ENCODE assay signal across 8 cellular contexts in genomic region chr2:106885981-106886915, GRCh38. TPM values are rescaled to one million over a fixed set of nuclear protein-coding genes. Genes with fewer than 3 reads are reported as not detected.
DNase-seq lines count a peak whose midpoint lies in the region; ATAC-seq and TF ChIP-seq lines count a peak whose summit lies in the region.

Gene ST6GAL2, minus strand, starts transcription at chr2:106886167. Its CDS starts 42,190 bp downstream, at chr2:106843977.

- peaks cover 0 to 43% (median 0%) of the 10 kb centered on the region in 4 donors for H3K27me3 ChIP-seq in esophagus squamous epithelium

- DNase-seq in Ammon's horn (ENCODE audit: low spot score) (peak; percentile 58), NCI-H1930 (lab: John Stamatoyannopoulos, UW) (peak; percentile 7 to 25), esophagus squamous epithelium (lab: John Stamatoyannopoulos, UW) (no peak), nephron progenitor cell (peak; percentile 68), A172 (ENCODE audit: low spot score) (no peak), HuH-7.5 (ENCODE audit: low spot score) (no peak)

- peak within 1 kb of the TSS; percentile 42 to 74 (median 58) for H3K4me3 ChIP-seq in esophagus squamous epithelium

- peaks cover 5% of the 10 kb centered on the region for H3K27me3 Mint-ChIP-seq in nephron progenitor cell (ENCODE audit: low read depth, poor library complexity)

- H3K36me3 Mint-ChIP-seq in nephron progenitor cell (ENCODE audit: low read depth): no peaks in the 10 kb centered on the region

- 7 to 13% methylated on average over 12 to 13 of the region's 118 CpGs for WGBS in esophagus squamous epithelium, 2 donors

- no peaks in the 10 kb centered on the region for H3K9me3 Mint-ChIP-seq in nephron progenitor cell

- ATAC-seq in GM21737 (IDR thresholded peaks at IDR 0.05; ENCODE audit: unreplicated experiment): no peak
- no peak for ATAC-seq in HG03095 (IDR thresholded peaks at IDR 0.05; ENCODE audit: unreplicated experiment)

- peak within 1 kb of the TSS in 3 of 4 donors; percentile 44 to 71 (median 49) for H3K27ac ChIP-seq in esophagus squamous epithelium

- peak within 1 kb of the TSS; percentile 77 for H3K27ac Mint-ChIP-seq in nephron progenitor cell

- H3K4me3 Mint-ChIP-seq in nephron progenitor cell: peak within 1 kb of the TSS; percentile 100

- no peak for TF ChIP-seq POLR2A in esophagus squamous epithelium (IDR thresholded peaks at IDR 0.05)

- intact Hi-C loops in esophagus squamous epithelium (cut with DNase I): no loop called here

- TF ChIP-seq CTCF in esophagus squamous epithelium (IDR thresholded peaks at IDR 0.05) (no peak), nephron progenitor cell (IDR thresholded peaks at IDR 0.05) (no peak)

- no peaks in the 10 kb centered on the region for H3K36me3 ChIP-seq in esophagus squamous epithelium

- H3K4me1 Mint-ChIP-seq in nephron progenitor cell: peaks cover 57% of the 10 kb centered on the region

- H3K9me3 ChIP-seq in esophagus squamous epithelium: no peaks in the 10 kb centered on the region

- H3K4me1 ChIP-seq in esophagus squamous epithelium: peaks cover 9 to 31% (median 14%) of the 10 kb centered on the region in 3 donors

RNA-seq across cellular contexts. Expression of gene ST6GAL2, which starts in this region (rescaled TPM):
- total RNA-seq in esophagus squamous epithelium: 1 to 10 TPM in 3 of 4 donors, under 1 TPM in 1; 0.79 to 7.5 (median 4.4) TPM
- not detected in 2 replicates for total RNA-seq in A172 (2014; rRNA removed; shearing (Covaris generic))

Comparison
In these comparisons a context has a peak if more than half of its experiments do, and no peak if none do; other contexts are left out.
1. DNase-seq: peak in Ammon's horn (single experiment), NCI-H1930 (2 of 2) and nephron progenitor cell (single experiment); none in esophagus squamous epithelium (single experiment), A172 (single experiment) and HuH-7.5 (single experiment).